11 cellular contexts compared by ENCODE assay signal in the genomic region with DNA sequence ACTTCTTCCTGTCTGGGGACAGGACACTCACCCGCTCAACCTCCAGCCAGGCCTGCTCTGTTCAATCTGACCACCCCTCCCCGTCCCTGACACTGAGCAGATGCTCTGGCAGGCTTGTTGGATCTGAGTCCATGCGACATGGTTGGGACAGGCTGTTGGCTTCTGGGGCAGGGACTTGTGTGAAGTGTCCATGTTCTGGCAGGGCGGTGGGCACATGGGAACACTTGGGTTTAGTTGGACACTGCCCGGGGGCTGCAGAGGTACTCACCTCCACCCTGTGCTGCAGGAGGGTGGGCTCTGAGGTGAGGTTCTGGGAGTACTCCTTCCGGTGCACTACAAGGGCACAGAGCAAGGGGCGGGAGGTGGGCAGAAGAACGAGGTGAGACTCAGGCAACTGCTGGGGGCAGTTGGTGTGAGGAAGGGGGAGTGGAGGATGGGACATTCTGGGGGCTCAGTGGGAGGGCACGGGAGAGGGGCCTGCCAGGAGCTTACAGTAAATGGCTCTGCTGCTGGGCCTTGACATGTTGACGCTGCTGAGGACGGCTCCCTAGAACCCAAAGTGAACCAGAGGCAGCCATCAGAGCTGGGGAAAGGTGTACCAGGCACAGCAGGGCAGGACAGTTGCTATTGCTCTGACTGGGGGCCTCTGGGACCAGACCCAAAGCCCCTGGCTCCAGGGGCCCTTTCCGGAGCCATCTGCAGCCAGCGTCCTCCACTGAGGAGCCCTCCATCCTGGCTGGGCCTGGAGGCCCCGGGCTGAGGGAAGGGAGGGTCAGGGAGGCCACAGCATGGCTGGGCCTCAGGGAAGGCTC. TPM values are rescaled to one million over a fixed set of nuclear protein-coding genes. Genes with fewer than 3 reads are reported as not detected.
DNase-seq lines count a peak whose midpoint lies in the region; ATAC-seq, FAIRE-seq and TF ChIP-seq lines count a peak whose summit lies in the region.
"Had no signal": no experiment of that assay in that cellular context is flagged by ENCODE, and none has a peak within 500 bp of the region (broad histone marks: within the 10 kb centered on the region; RNA-seq: fewer than 3 reads in every experiment).

No MANE protein-coding gene starts in this region.

- no peak overlapping the region for H3K27ac Mint-ChIP-seq in activated CD8-positive, alpha-beta T cell treated with anti-CD3 and anti-CD28 coated beads for 36 hours

- H3K4me1 ChIP-seq in RWPE2 (ENCODE audit: insufficient read depth, poor library complexity, severe bottlenecking), result no peaks in the 10 kb centered on the region
- peaks cover 0 to 6% of the 10 kb centered on the region in 2 donors for H3K4me1 ChIP-seq in kidney (ENCODE audit: control insufficient read depth in 1 of 2, insufficient read depth in 1 of 2, low read depth in 1 of 2, low read length in 2 of 2)
- H3K4me1 ChIP-seq in sigmoid colon, result peaks cover 0 to 23% (median 12%) of the 10 kb centered on the region in 4 donors

- no peak for ATAC-seq in RWPE2 (ENCODE audit: low read depth)
- ATAC-seq in HG02973 (IDR thresholded peaks at IDR 0.05; ENCODE audit: unreplicated experiment), result no peak
- ATAC-seq in activated CD8-positive, alpha-beta T cell treated with anti-CD3 and anti-CD28 coated beads for 36 hours, result no peak

- no peak overlapping the region for H3K4me3 ChIP-seq in RWPE2 (ENCODE audit: severe bottlenecking)
- no peak overlapping the region for H3K4me3 ChIP-seq in kidney (ENCODE audit: low read length in 2 of 2)
- no peak overlapping the region for H3K4me3 ChIP-seq in sigmoid colon
- H3K4me3 ChIP-seq: SK-N-MC had no signal

- H3K27ac ChIP-seq in RWPE2 (ENCODE audit: poor library complexity, severe bottlenecking) (no peak overlapping the region), kidney (ENCODE audit: low read depth in 2 of 2, low read length in 2 of 2) (no peak overlapping the region), sigmoid colon (no peak overlapping the region)
- H3K27ac ChIP-seq: SK-N-MC had no signal

- CTCF ChIA-PET in activated CD8-positive, alpha-beta T cell treated with anti-CD3 and anti-CD28 coated beads for 36 hours (lab: Charles Lee), result interaction anchor here (1.3 kb wide), 1 partner anchor 224 kb away, joined by 4 read pairs; the partner anchor contains the start of gene AHCYL1

- H3K4me1 Mint-ChIP-seq in activated CD8-positive, alpha-beta T cell treated with anti-CD3 and anti-CD28 coated beads for 36 hours (ENCODE audit: low read depth), result no peaks in the 10 kb centered on the region

- no peaks in the 10 kb centered on the region for H3K27me3 Mint-ChIP-seq in activated CD8-positive, alpha-beta T cell treated with anti-CD3 and anti-CD28 coated beads for 36 hours

- TF ChIP-seq CTCF in RWPE2 (IDR thresholded peaks at IDR 0.05; ENCODE audit: poor library complexity, severe bottlenecking), result no peak
- TF ChIP-seq CTCF in kidney (IDR thresholded peaks at IDR 0.05; ENCODE audit: borderline replicate concordance, extremely low read depth, insufficient read depth), result no peak
- TF ChIP-seq CTCF in sigmoid colon (IDR thresholded peaks at IDR 0.05), result no peak
- no peak for TF ChIP-seq CTCF in activated CD8-positive, alpha-beta T cell treated with anti-CD3 and anti-CD28 coated beads for 36 hours (IDR thresholded peaks at IDR 0.05)

- intact Hi-C loops in kidney (cut with DNase I) (no loop called here), sigmoid colon (cut with DNase I) (no loop called here)
- intact Hi-C loops in activated CD8-positive, alpha-beta T cell treated with anti-CD3 and anti-CD28 coated beads for 36 hours (cut with micrococcal nuclease), result no loop called here

- TF ChIP-seq EP300 in sigmoid colon (IDR thresholded peaks at IDR 0.05), result no peak

- no peak for FAIRE-seq in kidney (lab: Jason Lieb, UNC)
- FAIRE-seq: G401.6 had no signal

- 68 to 86% methylated on average over 14 of the region's 14 CpGs for WGBS in sigmoid colon, 2 donors

- no peaks in the 10 kb centered on the region for H3K36me3 Mint-ChIP-seq in activated CD8-positive, alpha-beta T cell treated with anti-CD3 and anti-CD28 coated beads for 36 hours (ENCODE audit: low read depth)

- POLR2A ChIA-PET in activated CD8-positive, alpha-beta T cell treated with anti-CD3 and anti-CD28 coated beads for 36 hours (lab: Charles Lee), result no interaction called here

- no peak for TF ChIP-seq POLR2A in sigmoid colon (IDR thresholded peaks at IDR 0.05)

- H3K4me3 Mint-ChIP-seq in activated CD8-positive, alpha-beta T cell treated with anti-CD3 and anti-CD28 coated beads for 36 hours, result no peak overlapping the region

- DNase-seq in RWPE2 (ENCODE audit: low spot score) (peak; percentile 41), cerebellum (ENCODE audit: low spot score) (peak; percentile 81), kidney (peak; percentile 59), sigmoid colon (peak; percentile 79), cortex of kidney (lab: John Stamatoyannopoulos, UW) (no peak)
- DNase-seq in activated CD8-positive, alpha-beta T cell treated with anti-CD3 and anti-CD28 coated beads for 36 hours, result no peak
- DNase-seq: effector memory CD4-positive, alpha-beta T cell; NCI-H1105 had no signal

- H3K36me3 ChIP-seq in RWPE2 (ENCODE audit: low read depth), result no peaks in the 10 kb centered on the region
- no peaks in the 10 kb centered on the region for H3K36me3 ChIP-seq in kidney (ENCODE audit: control insufficient read depth in 1 of 2, insufficient read depth in 2 of 2, low read length in 2 of 2)
- no peaks in the 10 kb centered on the region for H3K36me3 ChIP-seq in sigmoid colon

- H3K9ac ChIP-seq in kidney (ENCODE audit: low read length in 2 of 2), result no peak overlapping the region

- H3K27me3 ChIP-seq in RWPE2 (ENCODE audit: insufficient read depth, poor library complexity, severe bottlenecking), result no peaks in the 10 kb centered on the region
- H3K27me3 ChIP-seq in sigmoid colon, result no peaks in the 10 kb centered on the region

- H3K9me3 ChIP-seq in RWPE2 (ENCODE audit: severe bottlenecking) (no peaks in the 10 kb centered on the region), kidney (ENCODE audit: control insufficient read depth in 1 of 2, low read length in 2 of 2) (no peaks in the 10 kb centered on the region), sigmoid colon (no peaks in the 10 kb centered on the region)

- no peaks in the 10 kb centered on the region for H3K9me3 Mint-ChIP-seq in activated CD8-positive, alpha-beta T cell treated with anti-CD3 and anti-CD28 coated beads for 36 hours

RNA-seq across cellular contexts. Expression of gene EPS8L3, which starts 2.3 kb away (rescaled TPM):
- total RNA-seq in cerebellum (not detected), kidney (1.8 TPM), sigmoid colon (1 to 10 TPM in 2 of 4 donors, not detected in 2; 1.1 to 1.4 TPM)
- polyA plus RNA-seq in kidney (ENCODE audit: insufficient read depth, low read depth, low replicate concordance) (not detected), sigmoid colon (100 to 1,000 TPM in 1 of 3 donors, 10 to 100 TPM in 2; 81.7 to 212 (median 84.4) TPM)
- not detected for total RNA-seq in activated CD8-positive, alpha-beta T cell treated with anti-CD3 and anti-CD28 coated beads for 36 hours

RNA-seq across cellular contexts. Expression of gene GSTM3, which starts 20.6 kb away (rescaled TPM):
- total RNA-seq in cerebellum, result 47.8 TPM
- 54.7 TPM for total RNA-seq in kidney
- 405 TPM for polyA plus RNA-seq in kidney (ENCODE audit: insufficient read depth, low read depth, low replicate concordance)
- total RNA-seq in sigmoid colon, result 100 to 1,000 TPM in 3 of 4 donors, 10 to 100 TPM in 1; 61.1 to 143 (median 122) TPM
- polyA plus RNA-seq in sigmoid colon, result 10 to 100 TPM; 21.6 to 64.3 (median 40.2) TPM
- total RNA-seq in activated CD8-positive, alpha-beta T cell treated with anti-CD3 and anti-CD28 coated beads for 36 hours, result 10 to 100 TPM; 40.8 to 42.0 TPM

RNA-seq across cellular contexts. Expression of gene GSTM5, which starts 49.4 kb away (rescaled TPM):
- total RNA-seq in cerebellum (10.6 TPM), kidney (4.2 TPM), sigmoid colon (1 to 10 TPM; 2.7 to 8.0 (median 3.5) TPM)
- polyA plus RNA-seq in kidney (ENCODE audit: insufficient read depth, low read depth, low replicate concordance) (9.1 TPM), sigmoid colon (10 to 100 TPM in 1 of 3 donors, 1 to 10 TPM in 2; 2.5 to 11.4 (median 2.7) TPM)
- under 1 TPM; 0.49 to 0.50 TPM for total RNA-seq in activated CD8-positive, alpha-beta T cell treated with anti-CD3 and anti-CD28 coated beads for 36 hours

Comparison
In these comparisons a context has a peak if more than half of its experiments do, and no peak if none do; other contexts are left out.
1. DNase-seq: peak in RWPE2 (single experiment), cerebellum (single experiment), kidney (single experiment) and sigmoid colon (single experiment); none in cortex of kidney (single experiment) and activated CD8-positive, alpha-beta T cell treated with anti-CD3 and anti-CD28 coated beads for 36 hours (single experiment).